In the genomic region with DNA sequence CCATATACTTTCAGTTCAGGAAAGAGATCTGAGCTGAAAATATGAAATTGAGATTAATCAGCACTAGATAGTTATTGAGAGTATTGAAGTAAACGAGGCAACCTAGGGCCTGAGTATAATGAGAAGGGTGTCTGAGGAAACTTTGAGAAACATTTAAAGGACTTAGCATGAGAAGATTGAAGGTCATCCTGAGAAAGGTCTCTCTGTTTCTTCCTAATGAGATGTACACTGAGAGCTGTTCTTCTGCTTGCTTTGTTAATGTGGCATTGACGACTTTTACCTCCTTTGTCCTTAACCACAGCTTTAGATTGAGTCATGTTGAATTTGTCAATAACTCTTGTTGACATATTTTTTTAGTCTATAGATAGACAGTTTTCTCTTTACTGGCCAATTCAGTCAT, we compare ENCODE assay signal across 11 cellular contexts.
"Had no signal": no experiment of that assay in that cellular context is flagged by ENCODE, and none has a peak within 500 bp of the region (broad histone marks: within the 10 kb centered on the region; RNA-seq: fewer than 3 reads in every experiment).

No MANE protein-coding gene starts in this region.

- H3K36me3 ChIP-seq: HAP-1 had no signal

- ATAC-seq: HCT116, HepG2, K562 had no signal

- FAIRE-seq: HepG2, K562 had no signal

- H3K4me3 Mint-ChIP-seq: HFFc6 had no signal

- H3K27ac ChIP-seq: GM23248, HL-60 had no signal

- H3K9me3 Mint-ChIP-seq: HFFc6 had no signal

- DNase-seq: GM23248, GOT3, H7, HFFc6, IMR-90, KG1 had no signal

- H3K9me3 ChIP-seq: HAP-1 had no signal

- H3K27ac Mint-ChIP-seq: HFFc6 had no signal

- H3K4me1 ChIP-seq: HAP-1 had no signal

- H3K4me3 ChIP-seq: GM23248, HAP-1, K562 had no signal
